In genomic region chr7:55432506-55432905, GRCh38 we compare ENCODE assay signal across 9 cellular contexts.
A peak's percentile ranks its signal among the peaks of the same experiment; 100 is the strongest.
DNase-seq lines count a peak whose midpoint lies in the region; ATAC-seq and TF ChIP-seq lines count a peak whose summit lies in the region.
"Had no signal": no experiment of that assay in that cellular context is flagged by ENCODE, and none has a peak within 500 bp of the region (broad histone marks: within the 10 kb centered on the region; RNA-seq: fewer than 3 reads in every experiment).

No MANE protein-coding gene starts in this region.

- H3K27me3 ChIP-seq in transverse colon (no peaks in the 10 kb centered on the region), osteoblast (ENCODE audit: insufficient read depth, low read length) (no peaks in the 10 kb centered on the region)
- H3K27me3 ChIP-seq: SJCRH30 had no signal

- TF ChIP-seq EP300 in transverse colon (IDR thresholded peaks at IDR 0.05; ENCODE audit: low read depth): no peak

- H3K4me3 ChIP-seq in mucosa of descending colon: no peak overlapping the region
- no peak overlapping the region for H3K4me3 ChIP-seq in transverse colon
- H3K4me3 ChIP-seq in osteoblast (ENCODE audit: insufficient read depth, low read length): no peak overlapping the region
- H3K4me3 ChIP-seq: SJCRH30 had no signal

- no peaks in the 10 kb centered on the region for H3K9me3 Mint-ChIP-seq in activated CD4-positive, alpha-beta T cell treated with anti-CD3 and anti-CD28 coated beads, Interleukin-2, amount 10 ng/mL, durations not matched to agents 24 days and 14 days
- no peaks in the 10 kb centered on the region for H3K9me3 Mint-ChIP-seq in central memory CD8-positive, alpha-beta T cell

- H3K4me1 Mint-ChIP-seq in activated CD4-positive, alpha-beta T cell treated with anti-CD3 and anti-CD28 coated beads, Interleukin-2, amount 10 ng/mL, durations not matched to agents 24 days and 14 days: peaks cover 15% of the 10 kb centered on the region
- peaks cover 7% of the 10 kb centered on the region for H3K4me1 Mint-ChIP-seq in central memory CD8-positive, alpha-beta T cell

- peak overlapping the region; percentile 12 for H3K27ac Mint-ChIP-seq in activated CD4-positive, alpha-beta T cell treated with anti-CD3 and anti-CD28 coated beads, Interleukin-2, amount 10 ng/mL, durations not matched to agents 24 days and 14 days
- peak overlapping the region; percentile 32 for H3K27ac Mint-ChIP-seq in central memory CD8-positive, alpha-beta T cell (ENCODE audit: low read depth)

- H3K27me3 Mint-ChIP-seq in activated CD4-positive, alpha-beta T cell treated with anti-CD3 and anti-CD28 coated beads, Interleukin-2, amount 10 ng/mL, durations not matched to agents 24 days and 14 days: no peaks in the 10 kb centered on the region
- H3K27me3 Mint-ChIP-seq in central memory CD8-positive, alpha-beta T cell: no peaks in the 10 kb centered on the region

- H4K20me1 ChIP-seq in osteoblast (ENCODE audit: insufficient read depth, low read length): no peaks in the 10 kb centered on the region

- H3K27ac ChIP-seq in transverse colon: peak overlapping the region; percentile 61 to 77 (median 68)
- H3K27ac ChIP-seq in osteoblast (ENCODE audit: low read depth, low read length): no peak overlapping the region
- H3K27ac ChIP-seq: SJCRH30 had no signal

- H3K36me3 ChIP-seq in mucosa of descending colon (ENCODE audit: low read depth): no peaks in the 10 kb centered on the region
- no peaks in the 10 kb centered on the region for H3K36me3 ChIP-seq in transverse colon
- H3K36me3 ChIP-seq in osteoblast (ENCODE audit: insufficient read depth, low read length): no peaks in the 10 kb centered on the region

- peaks cover 2% of the 10 kb centered on the region for H3K36me3 Mint-ChIP-seq in activated CD4-positive, alpha-beta T cell treated with anti-CD3 and anti-CD28 coated beads, Interleukin-2, amount 10 ng/mL, durations not matched to agents 24 days and 14 days (ENCODE audit: low read depth)
- peaks cover 5% of the 10 kb centered on the region for H3K36me3 Mint-ChIP-seq in central memory CD8-positive, alpha-beta T cell (ENCODE audit: insufficient read depth)

- 49 to 60% methylated on average over 3 of the region's 3 CpGs for WGBS in transverse colon (ENCODE audit: low coverage in 1 of 2), 2 donors

- no peaks in the 10 kb centered on the region for H3K9me3 ChIP-seq in mucosa of descending colon
- no peaks in the 10 kb centered on the region for H3K9me3 ChIP-seq in transverse colon
- H3K9me3 ChIP-seq in osteoblast (ENCODE audit: low read depth, low read length): no peaks in the 10 kb centered on the region
- H3K9me3 ChIP-seq: SJCRH30 had no signal

- no peak overlapping the region for H3K4me2 ChIP-seq in osteoblast (ENCODE audit: insufficient read depth, low read length)

- ATAC-seq in central memory CD8-positive, alpha-beta T cell (replicated peaks; ENCODE audit: extremely low read depth, poor library complexity, severe bottlenecking): no peak
- ATAC-seq in mucosa of descending colon (peak; percentile 2), HG02870 (IDR thresholded peaks at IDR 0.05; ENCODE audit: unreplicated experiment) (no peak)

- intact Hi-C loops in activated CD4-positive, alpha-beta T cell treated with anti-CD3 and anti-CD28 coated beads, Interleukin-2, amount 10 ng/mL, durations not matched to agents 24 days and 14 days (cut with micrococcal nuclease): loop anchor here (2.0 to 5.0 kb wide), 2 partner anchors 85 to 100 kb away; no protein-coding TSS in a partner anchor
- intact Hi-C loops in mucosa of descending colon (cut with DNase I, micrococcal nuclease): no loop called here
- intact Hi-C loops in transverse colon (cut with DNase I; ENCODE audit: low total_unique reads): no loop called here

- in situ Hi-C loops in transverse colon (cut with MboI; ENCODE audit: low pct_ligation_motif_present in 1 of 4, low pct_unique_long_range_greater_than_20kb in 1 of 4, low sequenced_read_pairs in 3 of 4): loop anchor here in 1 of 4 donors (10.0 kb wide), 1 partner anchor 162 kb away; no protein-coding TSS in a partner anchor

- DNase-seq in activated CD4-positive, alpha-beta T cell treated with anti-CD3 and anti-CD28 coated beads, Interleukin-2, amount 10 ng/mL, durations not matched to agents 24 days and 14 days: no peak
- no peak for DNase-seq in activated CD4-positive, alpha-beta T cell treated with anti-CD3 and anti-CD28 coated beads, Interleukin-2, amount 50 U/mL, for 4 hours
- DNase-seq in central memory CD8-positive, alpha-beta T cell (ENCODE audit: low spot score in 2 of 2): no peak
- no peak for DNase-seq in mucosa of descending colon
- DNase-seq in transverse colon: no peak
- no peak for DNase-seq in SW 1271 (lab: John Stamatoyannopoulos, UW)
- DNase-seq in osteoblast (ENCODE audit: insufficient read length, low spot score, missing footprints): no peak

- TF ChIP-seq CTCF in mucosa of descending colon (IDR thresholded peaks at IDR 0.05): no peak
- no peak for TF ChIP-seq CTCF in transverse colon (IDR thresholded peaks at IDR 0.05)
- no peak for TF ChIP-seq CTCF in osteoblast (IDR thresholded peaks at IDR 0.05; ENCODE audit: extremely low read depth, low read depth, low read length)

- H3K4me3 Mint-ChIP-seq in activated CD4-positive, alpha-beta T cell treated with anti-CD3 and anti-CD28 coated beads, Interleukin-2, amount 10 ng/mL, durations not matched to agents 24 days and 14 days: no peak overlapping the region
- no peak overlapping the region for H3K4me3 Mint-ChIP-seq in central memory CD8-positive, alpha-beta T cell

- H2AFZ ChIP-seq in osteoblast (ENCODE audit: low read length): no peak overlapping the region

- no peaks in the 10 kb centered on the region for H3K79me2 ChIP-seq in osteoblast (ENCODE audit: insufficient read depth, low read length)

- no peak for TF ChIP-seq POLR2A in transverse colon (IDR thresholded peaks at IDR 0.05)

- H3K4me1 ChIP-seq in mucosa of descending colon (ENCODE audit: low read depth) (peaks cover 24% of the 10 kb centered on the region), transverse colon (peaks cover 0 to 32% (median 17%) of the 10 kb centered on the region in 4 donors), osteoblast (ENCODE audit: insufficient read depth, low read length) (no peaks in the 10 kb centered on the region)
